8 cellular contexts compared by ENCODE assay signal in the genomic region with DNA sequence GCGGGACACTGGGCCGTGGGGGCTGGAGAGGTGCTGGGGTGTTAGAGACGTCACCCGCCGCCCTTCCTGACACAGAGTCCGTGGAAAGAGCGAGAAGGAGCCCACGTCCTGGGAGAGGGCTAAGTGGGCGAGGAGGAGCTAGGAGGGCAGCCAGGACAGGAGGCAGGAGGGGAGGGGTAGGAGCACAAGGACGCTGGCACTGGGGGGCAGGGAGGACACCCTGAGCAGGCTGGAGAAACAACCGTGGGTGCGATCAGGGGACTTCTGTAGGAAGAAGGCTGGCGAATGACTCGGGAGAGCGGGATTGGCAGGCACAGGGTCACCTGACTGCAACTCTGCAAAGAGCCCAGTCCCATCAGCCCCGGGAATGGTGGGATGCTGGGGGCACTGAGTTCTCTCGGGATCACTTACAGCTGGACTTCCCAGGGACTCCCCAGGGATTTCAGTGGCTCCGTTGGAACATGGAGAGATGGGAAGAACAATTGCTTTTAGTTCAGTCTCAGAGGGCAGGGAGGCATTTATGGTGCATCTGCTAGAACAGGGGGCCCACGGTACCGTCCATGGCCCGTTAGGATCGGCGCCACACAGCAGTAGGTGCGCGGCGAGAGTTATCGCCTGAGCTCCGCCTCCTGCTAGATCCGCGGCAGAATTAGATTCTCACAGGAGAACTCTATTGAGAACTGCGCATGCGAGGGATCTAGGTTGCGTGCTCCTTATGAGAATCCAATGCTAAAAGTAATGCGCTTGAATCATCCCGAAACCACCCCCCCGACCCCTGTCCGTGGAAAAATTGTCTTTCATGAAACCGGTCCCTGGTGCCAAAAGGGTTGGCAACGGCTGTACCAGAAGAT. TPM values are rescaled to one million over a fixed set of nuclear protein-coding genes. Genes with fewer than 3 reads are reported as not detected.
DNase-seq lines count a peak whose midpoint lies in the region; ATAC-seq, FAIRE-seq and TF ChIP-seq lines count a peak whose summit lies in the region.

No MANE protein-coding gene starts in this region.

- H3K27me3 ChIP-seq in heart left ventricle (peaks cover 0 to 9% (median 0%) of the 10 kb centered on the region in 9 donors), skeletal muscle satellite cell (ENCODE audit: control insufficient read depth, insufficient read depth, low read length) (no peaks in the 10 kb centered on the region)
- H3K27me3 ChIP-seq in effector memory CD4-positive, alpha-beta T cell (replicated peaks; ENCODE audit: control insufficient read depth, insufficient read depth, low read length, poor library complexity, severe bottlenecking) = no peaks in the 10 kb centered on the region

- DNase-seq in activated naive CD4-positive, alpha-beta T cell (lab: John Stamatoyannopoulos, UW) = no peak
- DNase-seq in activated CD4-positive, alpha-beta memory T cell treated with anti-CD3 and anti-CD28 coated beads, Interleukin-2, amount 10 ng/mL, durations not matched to agents 7 days and 5 days = no peak
- peak in 4 of 5 donors; percentile 22 to 50 (median 38) for DNase-seq in heart left ventricle
- no peak for DNase-seq in effector memory CD4-positive, alpha-beta T cell
- DNase-seq in RCC 7860 (ENCODE audit: low spot score) = no peak
- DNase-seq in OCI-LY7 (ENCODE audit: low spot score) = no peak

- TF ChIP-seq CTCF in heart left ventricle (IDR thresholded peaks at IDR 0.05) = no peak
- TF ChIP-seq CTCF in OCI-LY7 (conservative IDR thresholded peaks at IDR 0.05; ENCODE audit: low read length) = no peak

- intact Hi-C loops in heart left ventricle (cut with DNase I) (loop anchor here in 4 of 10 donors (10.0 kb wide), 2 partner anchors 383 to 393 kb away; no protein-coding TSS in a partner anchor), OCI-LY7 (cut with micrococcal nuclease; ENCODE audit: unreplicated experiment) (no loop called here)

- H3K9ac ChIP-seq in skeletal muscle satellite cell (ENCODE audit: low read depth, low read length) = peak overlapping the region; percentile 67

- POLR2A ChIA-PET in activated CD4-positive, alpha-beta memory T cell treated with anti-CD3 and anti-CD28 coated beads, Interleukin-2, amount 10 ng/mL, durations not matched to agents 7 days and 5 days (lab: Charles Lee) = no interaction called here
- POLR2A ChIA-PET in OCI-LY7 (lab: Charles Lee) = no interaction called here

- peak in 3 of 4 donors; percentile 69 to 76 (median 73) for ATAC-seq in heart left ventricle

- CTCF ChIA-PET in activated CD4-positive, alpha-beta memory T cell treated with anti-CD3 and anti-CD28 coated beads, Interleukin-2, amount 10 ng/mL, durations not matched to agents 7 days and 5 days (lab: Charles Lee) = no interaction called here
- CTCF ChIA-PET in OCI-LY7 (lab: Charles Lee; ENCODE audit: unreplicated experiment) = no interaction called here

- TF ChIP-seq POLR2A in heart left ventricle (IDR thresholded peaks at IDR 0.05) = no peak

- H3K79me2 ChIP-seq in OCI-LY7 (ENCODE audit: insufficient read depth, low read depth, low read length) = no peaks in the 10 kb centered on the region

- peaks cover 10% of the 10 kb centered on the region for H3K36me3 Mint-ChIP-seq in activated naive CD4-positive, alpha-beta T cell treated with anti-CD3 and anti-CD28 coated beads, Interleukin-2, amount 50 U/mL, for 24 hours
- H3K36me3 Mint-ChIP-seq in activated CD4-positive, alpha-beta memory T cell treated with anti-CD3 and anti-CD28 coated beads, Interleukin-2, amount 10 ng/mL, durations not matched to agents 7 days and 5 days (ENCODE audit: low read depth) = peaks cover 19% of the 10 kb centered on the region

- H3K27ac ChIP-seq in heart left ventricle (no peak overlapping the region), OCI-LY7 (ENCODE audit: low read depth, low read length, poor library complexity, severe bottlenecking) (no peak overlapping the region)
- H3K27ac ChIP-seq in effector memory CD4-positive, alpha-beta T cell (ENCODE audit: insufficient read depth, low read length, poor library complexity, severe bottlenecking) = no peak overlapping the region

- no peak overlapping the region for H3K27ac Mint-ChIP-seq in activated naive CD4-positive, alpha-beta T cell treated with anti-CD3 and anti-CD28 coated beads, Interleukin-2, amount 50 U/mL, for 24 hours
- no peak overlapping the region for H3K27ac Mint-ChIP-seq in activated CD4-positive, alpha-beta memory T cell treated with anti-CD3 and anti-CD28 coated beads, Interleukin-2, amount 10 ng/mL, durations not matched to agents 7 days and 5 days

- no peak overlapping the region for H2AFZ ChIP-seq in OCI-LY7 (ENCODE audit: low read length)

- no peaks in the 10 kb centered on the region for H4K20me1 ChIP-seq in OCI-LY7 (ENCODE audit: insufficient read depth, low read length)

- no peaks in the 10 kb centered on the region for H3K9me2 ChIP-seq in OCI-LY7 (ENCODE audit: insufficient read depth, low read length)

- H3K4me1 Mint-ChIP-seq in activated naive CD4-positive, alpha-beta T cell treated with anti-CD3 and anti-CD28 coated beads, Interleukin-2, amount 50 U/mL, for 24 hours = peaks cover 13% of the 10 kb centered on the region
- H3K4me1 Mint-ChIP-seq in activated CD4-positive, alpha-beta memory T cell treated with anti-CD3 and anti-CD28 coated beads, Interleukin-2, amount 10 ng/mL, durations not matched to agents 7 days and 5 days = peaks cover 11% of the 10 kb centered on the region

- H3K36me3 ChIP-seq in heart left ventricle (peaks cover 0 to 30% (median 27%) of the 10 kb centered on the region in 9 donors), skeletal muscle satellite cell (ENCODE audit: insufficient read depth, low read length) (peaks cover 16% of the 10 kb centered on the region), OCI-LY7 (ENCODE audit: insufficient read depth, low read length) (peaks cover 25% of the 10 kb centered on the region)
- H3K36me3 ChIP-seq in effector memory CD4-positive, alpha-beta T cell (ENCODE audit: control insufficient read depth, insufficient read depth, low read length) = peaks cover 16% of the 10 kb centered on the region

- no peaks in the 10 kb centered on the region for H3K9me3 ChIP-seq in heart left ventricle
- H3K9me3 ChIP-seq in skeletal muscle satellite cell (replicated peaks; ENCODE audit: low read length) = no peaks in the 10 kb centered on the region
- no peaks in the 10 kb centered on the region for H3K9me3 ChIP-seq in effector memory CD4-positive, alpha-beta T cell (ENCODE audit: control insufficient read depth, low read length)
- H3K9me3 ChIP-seq in OCI-LY7 (ENCODE audit: low read length) = no peaks in the 10 kb centered on the region

- 25 to 45% (median 36%) methylated on average over 36 to 39 of the region's 39 CpGs for WGBS in heart left ventricle, 4 donors

- BruUV-seq in OCI-LY7 (replicated peaks; lab: Mats Ljungman, UMichigan) = no TSS peak

- H3K4me2 ChIP-seq in skeletal muscle satellite cell (ENCODE audit: low read length) = peak overlapping the region; percentile 91
- H3K4me2 ChIP-seq in OCI-LY7 (ENCODE audit: low read length) = no peak overlapping the region

- no peaks in the 10 kb centered on the region for H3K9me3 Mint-ChIP-seq in activated naive CD4-positive, alpha-beta T cell treated with anti-CD3 and anti-CD28 coated beads, Interleukin-2, amount 50 U/mL, for 24 hours
- no peaks in the 10 kb centered on the region for H3K9me3 Mint-ChIP-seq in activated CD4-positive, alpha-beta memory T cell treated with anti-CD3 and anti-CD28 coated beads, Interleukin-2, amount 10 ng/mL, durations not matched to agents 7 days and 5 days

- H3K4me3 Mint-ChIP-seq in activated naive CD4-positive, alpha-beta T cell treated with anti-CD3 and anti-CD28 coated beads, Interleukin-2, amount 50 U/mL, for 24 hours = peak overlapping the region; percentile 64
- peak overlapping the region; percentile 33 for H3K4me3 Mint-ChIP-seq in activated CD4-positive, alpha-beta memory T cell treated with anti-CD3 and anti-CD28 coated beads, Interleukin-2, amount 10 ng/mL, durations not matched to agents 7 days and 5 days

- peaks cover 0 to 6% (median 0%) of the 10 kb centered on the region in 12 donors for H3K4me1 ChIP-seq in heart left ventricle
- H3K4me1 ChIP-seq in skeletal muscle satellite cell (ENCODE audit: control insufficient read depth, insufficient read depth, low read length) = peaks cover 24% of the 10 kb centered on the region
- no peaks in the 10 kb centered on the region for H3K4me1 ChIP-seq in effector memory CD4-positive, alpha-beta T cell (ENCODE audit: control insufficient read depth, insufficient read depth, low read length, poor library complexity, severe bottlenecking)
- H3K4me1 ChIP-seq in OCI-LY7 (ENCODE audit: insufficient read depth, low read length, poor library complexity, severe bottlenecking) = no peaks in the 10 kb centered on the region

- FAIRE-seq in RCC 7860 (lab: Jason Lieb, UNC) = no peak

- H3K27me3 Mint-ChIP-seq in activated naive CD4-positive, alpha-beta T cell treated with anti-CD3 and anti-CD28 coated beads, Interleukin-2, amount 50 U/mL, for 24 hours = peaks cover 2% of the 10 kb centered on the region
- peaks cover 26% of the 10 kb centered on the region for H3K27me3 Mint-ChIP-seq in activated CD4-positive, alpha-beta memory T cell treated with anti-CD3 and anti-CD28 coated beads, Interleukin-2, amount 10 ng/mL, durations not matched to agents 7 days and 5 days

- H3K4me3 ChIP-seq in heart left ventricle = peak overlapping the region; percentile 17 to 63 (median 50)
- H3K4me3 ChIP-seq in skeletal muscle satellite cell (ENCODE audit: low read length) = peak overlapping the region; percentile 74
- H3K4me3 ChIP-seq in effector memory CD4-positive, alpha-beta T cell (ENCODE audit: insufficient read depth, low read depth, low read length, poor library complexity, severe bottlenecking) = no peak overlapping the region
- no peak overlapping the region for H3K4me3 ChIP-seq in OCI-LY7 (ENCODE audit: low read depth, low read length, poor library complexity, severe bottlenecking)

RNA-seq across cellular contexts. Expression of a gene that starts 24.3 kb away (rescaled TPM):
- 10 to 100 TPM; 43.5 to 47.7 TPM for total RNA-seq in activated CD4-positive, alpha-beta memory T cell treated with anti-CD3 and anti-CD28 coated beads, Interleukin-2, amount 10 ng/mL, durations not matched to agents 7 days and 5 days
- 10 to 100 TPM; 19.6 to 27.1 (median 23.3) TPM for total RNA-seq in heart left ventricle
- polyA plus RNA-seq in heart left ventricle = 10 to 100 TPM in 1 of 2 donors, 1 to 10 TPM in 1; 9.4 to 39.6 TPM
- 16.7 and 18.3 TPM in 2 replicates for total RNA-seq in skeletal muscle satellite cell (2012; rRNA removed)
- total RNA-seq in OCI-LY7 (2014; rRNA removed; shearing (Covaris generic)) = 45.1 and 76.5 TPM in 2 replicates
- 38.1 and 38.5 TPM in 2 replicates for total RNA-seq in OCI-LY7 (2022)

RNA-seq across cellular contexts. Expression of a gene that starts 24.5 kb away (rescaled TPM):
- total RNA-seq in activated CD4-positive, alpha-beta memory T cell treated with anti-CD3 and anti-CD28 coated beads, Interleukin-2, amount 10 ng/mL, durations not matched to agents 7 days and 5 days = 10 to 100 TPM; 16.0 to 18.2 TPM
- total RNA-seq in heart left ventricle (10 to 100 TPM; 10.3 to 25.5 (median 14.8) TPM), OCI-LY7 (2022) (27.9 and 28.9 TPM in 2 replicates)
- polyA plus RNA-seq in heart left ventricle = 10 to 100 TPM; 22.3 to 27.4 TPM
- 22.3 and 23.3 TPM in 2 replicates for total RNA-seq in skeletal muscle satellite cell (2012; rRNA removed)
- 54.8 and 78.7 TPM in 2 replicates for total RNA-seq in OCI-LY7 (2014; rRNA removed; shearing (Covaris generic))

RNA-seq across cellular contexts. Expression of a gene that starts 46.2 kb away (rescaled TPM):
- total RNA-seq in activated CD4-positive, alpha-beta memory T cell treated with anti-CD3 and anti-CD28 coated beads, Interleukin-2, amount 10 ng/mL, durations not matched to agents 7 days and 5 days = 1 to 10 TPM; 7.4 to 8.3 TPM
- total RNA-seq in heart left ventricle = 10 to 100 TPM in 8 of 9 donors, 1 to 10 TPM in 1; 8.8 to 29.3 (median 22.8) TPM
- 10 to 100 TPM; 20.5 to 23.4 TPM for polyA plus RNA-seq in heart left ventricle
- total RNA-seq in skeletal muscle satellite cell (2012; rRNA removed) = 6.8 and 8.3 TPM in 2 replicates
- total RNA-seq in OCI-LY7 (2014; rRNA removed; shearing (Covaris generic)) = 9.3 and 12.0 TPM in 2 replicates
- 17.9 and 19.7 TPM in 2 replicates for total RNA-seq in OCI-LY7 (2022)

RNA-seq across cellular contexts. Expression of a gene that starts 46.7 kb away (rescaled TPM):
- 10 to 100 TPM; 23.1 to 24.6 TPM for total RNA-seq in activated CD4-positive, alpha-beta memory T cell treated with anti-CD3 and anti-CD28 coated beads, Interleukin-2, amount 10 ng/mL, durations not matched to agents 7 days and 5 days
- total RNA-seq in heart left ventricle (10 to 100 TPM; 45.7 to 87.0 (median 56.8) TPM), OCI-LY7 (2022) (26.4 TPM in 2 replicates)
- polyA plus RNA-seq in heart left ventricle = 10 to 100 TPM; 26.6 to 36.7 TPM
- total RNA-seq in skeletal muscle satellite cell (2012; rRNA removed) = 6.1 and 8.5 TPM in 2 replicates
- total RNA-seq in OCI-LY7 (2014; rRNA removed; shearing (Covaris generic)) = 31.2 and 34.3 TPM in 2 replicates

Comparison
In these comparisons a context has a peak if more than half of its experiments do, and no peak if none do; other contexts are left out.
1. DNase-seq: peak in heart left ventricle (4 of 5); none in activated naive CD4-positive, alpha-beta T cell (0 of 4), activated CD4-positive, alpha-beta memory T cell treated with anti-CD3 and anti-CD28 coated beads, Interleukin-2, amount 10 ng/mL, durations not matched to agents 7 days and 5 days (single experiment), effector memory CD4-positive, alpha-beta T cell (0 of 3), RCC 7860 (single experiment) and OCI-LY7 (single experiment).
2. H3K4me3 ChIP-seq: peak in heart left ventricle (12 of 12) and skeletal muscle satellite cell (single experiment); none in effector memory CD4-positive, alpha-beta T cell (single experiment) and OCI-LY7 (single experiment).